Comparison of ENCODE assay signal across 10 cellular contexts in the genomic region with DNA sequence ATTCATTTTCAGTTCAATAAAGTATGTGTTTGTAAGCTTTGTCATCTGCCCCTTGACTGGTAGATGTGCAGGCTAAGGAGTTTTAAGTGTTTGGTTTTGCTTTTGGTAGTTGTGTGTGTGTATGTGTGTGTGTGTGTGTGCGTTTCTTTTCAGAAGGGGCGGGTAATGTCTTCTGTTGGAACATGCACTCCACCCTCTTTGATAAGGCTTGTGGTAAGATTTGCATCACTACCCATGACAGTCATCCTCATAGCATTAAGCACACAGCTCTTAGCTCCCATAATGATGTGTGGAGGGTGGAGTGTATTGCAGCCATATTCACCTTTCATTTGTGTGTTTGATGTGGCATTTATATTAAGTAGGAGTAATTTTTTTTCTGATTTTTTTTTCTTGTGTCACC.
A peak's percentile ranks its signal among the peaks of the same experiment; 100 is the strongest.
DNase-seq lines count a peak whose midpoint lies in the region; ATAC-seq and TF ChIP-seq lines count a peak whose summit lies in the region.
"Had no signal": no experiment of that assay in that cellular context is flagged by ENCODE, and none has a peak within 500 bp of the region (broad histone marks: within the 10 kb centered on the region; RNA-seq: fewer than 3 reads in every experiment).

No MANE protein-coding gene starts in this region.

- no peak overlapping the region for H3K4me3 Mint-ChIP-seq in mesothelial cell of epicardium
- H3K4me3 Mint-ChIP-seq: activated naive CD8-positive, alpha-beta T cell treated with anti-CD3 and anti-CD28 coated beads, Interleukin-2, amount 10 ng/mL, durations not matched to agents 7 days and 5 days had no signal

- peaks cover 16% of the 10 kb centered on the region for H3K36me3 Mint-ChIP-seq in mesothelial cell of epicardium

- ATAC-seq in GM18499 (IDR thresholded peaks at IDR 0.05; ENCODE audit: insufficient read depth, unreplicated experiment) (peak; percentile 56), GM21529 (IDR thresholded peaks at IDR 0.05; ENCODE audit: unreplicated experiment) (peak; percentile 44)

- TF ChIP-seq CTCF in fibroblast of villous mesenchyme (IDR thresholded peaks at IDR 0.05; ENCODE audit: insufficient read depth, low read depth, low read length) (no peak), mesothelial cell of epicardium (IDR thresholded peaks at IDR 0.05; ENCODE audit: unreplicated experiment) (no peak)

- H3K9me3 Mint-ChIP-seq in mesothelial cell of epicardium, result no peaks in the 10 kb centered on the region
- H3K9me3 Mint-ChIP-seq: activated naive CD8-positive, alpha-beta T cell treated with anti-CD3 and anti-CD28 coated beads, Interleukin-2, amount 10 ng/mL, durations not matched to agents 7 days and 5 days had no signal

- H3K27me3 Mint-ChIP-seq in mesothelial cell of epicardium (ENCODE audit: low read depth), result no peaks in the 10 kb centered on the region

- no peak overlapping the region for H3K27ac Mint-ChIP-seq in mesothelial cell of epicardium
- H3K27ac Mint-ChIP-seq: activated naive CD8-positive, alpha-beta T cell treated with anti-CD3 and anti-CD28 coated beads, Interleukin-2, amount 10 ng/mL, durations not matched to agents 7 days and 5 days had no signal

- H3K4me3 ChIP-seq in fibroblast of villous mesenchyme (ENCODE audit: low read depth, low read length), result no peak overlapping the region

- DNase-seq in LHCN-M2 (ENCODE audit: low read depth) (peak; percentile 19), fibroblast of villous mesenchyme (ENCODE audit: low read depth) (peak; percentile 67), mesothelial cell of epicardium (ENCODE audit: low spot score in 2 of 2, unreplicated experiment in 2 of 2) (no peak), AG08395 (ENCODE audit: low spot score) (no peak), NCI-H2171 (lab: John Stamatoyannopoulos, UW) (no peak), HPDE6-E6E7 (ENCODE audit: extremely low spot score) (no peak)
- DNase-seq: activated naive CD8-positive, alpha-beta T cell treated with anti-CD3 and anti-CD28 coated beads, Interleukin-2, amount 10 ng/mL, durations not matched to agents 7 days and 5 days; mesendoderm had no signal

- H3K4me1 Mint-ChIP-seq in mesothelial cell of epicardium, result peaks cover 5% of the 10 kb centered on the region

Comparison
In these comparisons a context has a peak if more than half of its experiments do, and no peak if none do; other contexts are left out.
1. DNase-seq: peak in LHCN-M2 (single experiment) and fibroblast of villous mesenchyme (single experiment); none in mesothelial cell of epicardium (0 of 2), AG08395 (single experiment), NCI-H2171 (single experiment) and HPDE6-E6E7 (single experiment).